Comparison of ENCODE assay signal across 36 cellular contexts in the genomic region with DNA sequence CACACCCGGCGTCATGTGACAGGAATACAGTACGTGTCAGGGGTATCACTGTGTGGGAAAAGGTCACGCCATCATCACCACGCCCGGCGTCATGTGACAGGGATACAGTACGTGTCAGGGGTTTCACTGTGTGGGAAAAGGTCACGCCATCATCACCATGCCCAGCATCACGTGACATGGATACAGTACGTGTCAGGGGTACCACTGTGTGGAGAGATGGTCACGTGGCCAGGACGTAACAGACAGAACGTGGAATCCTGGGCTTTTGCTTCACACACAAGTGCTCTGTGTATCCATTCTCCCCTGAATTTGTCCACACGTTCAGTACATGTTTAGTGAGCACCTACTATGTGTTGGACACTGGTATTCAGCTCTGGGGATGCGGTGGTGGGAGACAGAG.
"Had no signal": no experiment of that assay in that cellular context is flagged by ENCODE, and none has a peak within 500 bp of the region (broad histone marks: within the 10 kb centered on the region; RNA-seq: fewer than 3 reads in every experiment).

No MANE protein-coding gene starts in this region.

- H3K27me3 ChIP-seq: adrenal gland, body of pancreas, brain microvascular endothelial cell, breast epithelium, cardiac muscle cell had no signal

- H3K4me1 ChIP-seq: adrenal gland, body of pancreas, breast epithelium had no signal

- ATAC-seq: activated CD8-positive, alpha-beta T cell treated with anti-CD3 and anti-CD28 coated beads for 36 hours; activated naive CD4-positive, alpha-beta T cell treated with anti-CD3 and anti-CD28 coated beads, Interleukin-2, amount 50 U/mL, for 72 hours; activated T-cell treated with anti-CD3 and anti-CD28 coated beads, Interleukin-2, amount 50 U/mL, for 4 hours; activated T-cell treated with anti-CD3 and anti-CD28 coated beads, Interleukin-2, amount 50 U/mL, for 72 hours; activated T-helper 17 cell treated with anti-CD3 and anti-CD28 coated beads, Interleukin-2, amount 50 U/mL, for 72 hours; body of pancreas; T-cell; T-helper 17 cell had no signal

- H3K27ac ChIP-seq: adrenal gland, body of pancreas, brain microvascular endothelial cell, breast epithelium, cardiac muscle cell, VCaP had no signal

- FAIRE-seq: astrocyte, TTC549 had no signal

- H3K36me3 ChIP-seq: adrenal gland, brain microvascular endothelial cell, breast epithelium, cardiac muscle cell had no signal

- DNase-seq: activated B cell treated with CpG ODN at 0.5 μM for 24 hours; activated CD4-positive, alpha-beta memory T cell treated with anti-CD3 and anti-CD28 coated beads for 36 hours; activated CD4-positive, alpha-beta T cell treated with anti-CD3 and anti-CD28 coated beads for 4 hours; activated CD4-positive, alpha-beta T cell treated with anti-CD3 and anti-CD28 coated beads, Interleukin-2, amount 10 ng/mL, durations not matched to agents 24 days and 14 days; activated CD4-positive, alpha-beta T cell treated with anti-CD3 and anti-CD28 coated beads, Interleukin-2, amount 50 U/mL, for 1 hour; activated CD4-positive, alpha-beta T cell treated with anti-CD3 and anti-CD28 coated beads, Interleukin-2, amount 50 U/mL, for 4 hours; activated CD4-positive, CD25-positive, alpha-beta regulatory T cell treated with anti-CD3 and anti-CD28 coated beads, Interleukin-2, amount 50 U/mL, for 72 hours; activated CD8-positive, alpha-beta memory T cell treated with anti-CD3 and anti-CD28 coated beads, Interleukin-2, amount 50 U/mL, for 4 hours; activated CD8-positive, alpha-beta T cell treated with anti-CD3 and anti-CD28 coated beads for 36 hours; activated effector memory CD4-positive, alpha-beta T cell treated with anti-CD3 and anti-CD28 coated beads, Interleukin-2, amount 50 U/mL, for 16 hours; activated gamma-delta T cell treated with Interleukin-2 at 50 U/mL for 16 hours; activated naive CD4-positive, alpha-beta T cell; activated naive CD4-positive, alpha-beta T cell treated with anti-CD3 and anti-CD28 coated beads for 36 hours; activated naive CD4-positive, alpha-beta T cell treated with anti-CD3 and anti-CD28 coated beads, Interleukin-2, amount 50 U/mL, for 16 hours; activated naive CD8-positive, alpha-beta T cell treated with anti-CD3 and anti-CD28 coated beads for 36 hours; activated T-cell treated with anti-CD3 and anti-CD28 coated beads for 4 hours; activated T-cell treated with anti-CD3 and anti-CD28 coated beads, Interleukin-2, amount 50 U/mL, for 1 hour; activated T-cell treated with anti-CD3 and anti-CD28 coated beads, Interleukin-2, amount 50 U/mL, for 4 hours; activated T-cell treated with anti-CD3 and anti-CD28 coated beads, Interleukin-2, amount 50 U/mL, for 72 hours; adrenal gland; amniotic stem cell; aorta; body of pancreas; brain microvascular endothelial cell; caudate nucleus; cerebellar nuclear complex; T-cell; T-helper 17 cell; T1000 had no signal

- H3K9me3 ChIP-seq: adrenal gland, body of pancreas, breast epithelium had no signal

- H3K4me3 ChIP-seq: adrenal gland, body of pancreas, breast epithelium, cardiac muscle cell had no signal
